21 cellular contexts compared by ENCODE assay signal in the genomic region with DNA sequence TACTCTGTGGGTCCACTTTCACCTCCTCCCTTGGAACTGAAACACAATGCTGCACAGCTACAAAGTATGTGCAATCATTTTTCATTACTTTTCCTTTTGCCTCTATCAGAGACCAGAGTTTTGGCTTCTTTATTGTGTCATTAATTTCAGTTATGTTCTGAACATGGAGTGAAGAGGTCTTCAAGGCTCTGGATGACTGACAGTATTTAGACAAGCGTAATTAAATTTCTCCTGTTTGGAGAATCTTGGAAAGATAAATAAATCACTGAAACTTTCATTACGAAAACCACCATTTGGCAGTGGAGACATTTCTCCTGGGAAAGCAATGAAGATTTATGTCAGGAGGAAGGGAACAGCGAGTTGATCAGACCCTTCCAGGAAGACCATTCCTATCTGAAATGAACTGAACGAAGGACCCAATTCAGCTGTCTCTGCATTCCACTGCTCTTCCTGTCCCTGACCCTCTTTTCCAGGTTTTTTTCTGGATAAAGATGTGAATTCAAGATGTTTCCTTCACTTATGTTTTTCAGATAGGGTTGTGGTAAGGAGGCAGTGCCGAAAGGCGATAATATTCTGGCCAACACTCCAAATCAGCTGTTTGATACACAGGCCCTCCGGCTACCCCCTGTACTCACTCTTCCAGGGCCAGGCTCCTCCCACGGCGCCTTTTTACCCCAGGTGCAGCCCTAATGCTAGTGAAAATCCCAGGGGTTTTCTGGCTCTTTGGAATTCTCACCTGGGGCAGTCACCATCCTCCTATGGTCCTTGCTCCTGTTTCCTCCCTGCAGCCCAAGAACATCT.
"Had no signal": no experiment of that assay in that cellular context is flagged by ENCODE, and none has a peak within 500 bp of the region (broad histone marks: within the 10 kb centered on the region; RNA-seq: fewer than 3 reads in every experiment).

No MANE protein-coding gene starts in this region.

- H3K4me3 Mint-ChIP-seq: activated naive CD4-positive, alpha-beta T cell treated with anti-CD3 and anti-CD28 coated beads, Interleukin-2, amount 50 U/mL, for 24 hours; naive B cell; neural crest cell; T-cell; WTC11 had no signal

- H3K36me3 ChIP-seq: brain microvascular endothelial cell, lower lobe of right lung, upper lobe of right lung had no signal

- H3K27me3 ChIP-seq: brain microvascular endothelial cell, upper lobe of right lung had no signal

- H3K4me1 ChIP-seq: foreskin keratinocyte, lower lobe of right lung, upper lobe of right lung had no signal

- H3K36me3 Mint-ChIP-seq: activated naive CD4-positive, alpha-beta T cell treated with anti-CD3 and anti-CD28 coated beads, Interleukin-2, amount 50 U/mL, for 24 hours; naive B cell; T-cell had no signal

- H3K9me3 ChIP-seq: upper lobe of right lung had no signal

- H3K4me1 Mint-ChIP-seq: activated naive CD4-positive, alpha-beta T cell treated with anti-CD3 and anti-CD28 coated beads, Interleukin-2, amount 50 U/mL, for 24 hours; naive B cell; T-cell had no signal

- DNase-seq: activated gamma-delta T cell treated with Interleukin-2 at 50 U/mL for 16 hours; activated T-cell treated with anti-CD3 and anti-CD28 coated beads, Interleukin-2, amount 50 U/mL, for 1 hour; anterior cingulate cortex; brain microvascular endothelial cell; central memory CD4-positive, alpha-beta T cell; dermis blood vessel endothelial cell; effector CD8-positive, alpha-beta T cell; foreskin keratinocyte; lower lobe of right lung; naive B cell; occipital lobe; posterior cingulate gyrus; stimulated activated CD4-positive, alpha-beta T cell treated with anti-CD3 and anti-CD28 coated beads, Interleukin-12 subunit alpha, Interleukin-12 subunit beta, amount 100 ng/mL, for 4 hours; stimulated activated CD4-positive, alpha-beta T cell treated with anti-CD3 and anti-CD28 coated beads, Interleukin-4, amount 100 ng/mL, for 4 hours; stimulated activated naive CD8-positive, alpha-beta T cell treated with anti-CD3 and anti-CD28 coated beads, Interleukin-15, Interleukin-2, amounts not matched to agents 100 U/mL and 50 U/mL, for 24 hours; T-cell; upper lobe of right lung had no signal

- H3K4me3 ChIP-seq: lower lobe of right lung, upper lobe of right lung had no signal

- ATAC-seq: foreskin keratinocyte; lower lobe of right lung; stimulated activated naive CD8-positive, alpha-beta T cell treated with anti-CD3 and anti-CD28 coated beads, Interleukin-15, Interleukin-2, amounts not matched to agents 100 U/mL and 50 U/mL, for 24 hours; T-cell; upper lobe of right lung; WTC11 had no signal

- FAIRE-seq: islet of Langerhans had no signal

- H3K27ac Mint-ChIP-seq: activated naive CD4-positive, alpha-beta T cell treated with anti-CD3 and anti-CD28 coated beads, Interleukin-2, amount 50 U/mL, for 24 hours; naive B cell; T-cell; WTC11 had no signal

- H3K27ac ChIP-seq: brain microvascular endothelial cell, foreskin keratinocyte, lower lobe of right lung, upper lobe of right lung had no signal
